Comparison of ENCODE assay signal across 1 cellular context in the genomic region with DNA sequence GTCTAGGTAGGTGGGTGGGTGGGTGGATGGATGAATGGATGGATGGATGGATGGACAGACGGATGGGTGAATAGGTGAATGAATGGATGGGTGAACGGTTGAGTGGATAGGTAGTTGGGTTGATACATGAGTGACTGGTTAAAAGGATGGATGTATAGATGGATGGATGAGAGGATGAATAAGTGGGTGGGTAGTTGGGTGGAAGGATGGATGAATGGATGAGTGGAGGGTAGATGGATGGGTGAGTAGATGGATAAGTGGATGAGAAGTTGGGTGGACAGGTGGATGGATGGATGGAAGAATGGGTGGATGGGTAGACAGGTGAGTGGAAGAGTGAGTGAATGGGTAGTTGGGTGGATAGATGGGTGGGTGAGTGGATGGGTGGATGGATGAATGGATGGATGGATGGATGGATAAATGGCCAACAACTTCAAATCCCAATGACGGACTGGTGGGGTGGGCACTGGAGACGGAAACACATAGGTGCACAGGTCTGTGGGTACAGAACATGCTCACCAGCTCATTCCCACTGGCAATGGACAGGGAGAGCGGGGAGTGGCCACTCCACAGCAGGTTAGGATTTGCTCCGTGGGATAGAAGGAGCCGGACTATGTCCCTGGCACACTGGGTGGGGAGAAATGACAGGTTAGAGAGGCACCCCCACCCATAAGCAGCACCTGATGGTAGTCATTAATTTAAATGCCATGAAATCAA.
TF ChIP-seq lines count a peak whose summit lies in the region.

No MANE protein-coding gene starts in this region.

TF ChIP-seq in HepG2, 621 proteins besides CTCF, POLR2A, EP300 and RAD21:
- TF ChIP-seq ZNF24 (IDR thresholded peaks at IDR 0.05), result no peak
- no peak for TF ChIP-seq ZNF781 (CRISPR knock-in tag; IDR thresholded peaks at IDR 0.05; ENCODE audit: borderline replicate concordance, not compliant biosample characterization)
- TF ChIP-seq IKZF1 (IDR thresholded peaks at IDR 0.05), result 0 out of 2 replicates have a peak, but pooled peaks have one; percentile 80
- TF ChIP-seq NBN (conservative IDR thresholded peaks at IDR 0.05), result 0 out of 2 replicates have a peak, but pooled peaks have one; percentile 21
- TF ChIP-seq ATM (IDR thresholded peaks at IDR 0.05; ENCODE audit: borderline replicate concordance), result peak; percentile 61; the same call in 1 of the 2 replicates
- no peak for TF ChIP-seq ZNF484 (CRISPR knock-in tag; IDR thresholded peaks at IDR 0.05; ENCODE audit: borderline replicate concordance, low read depth)
- TF ChIP-seq ZNF367 (CRISPR knock-in tag; IDR thresholded peaks at IDR 0.05; ENCODE audit: borderline replicate concordance), result no peak
- TF ChIP-seq, protein P1, sequence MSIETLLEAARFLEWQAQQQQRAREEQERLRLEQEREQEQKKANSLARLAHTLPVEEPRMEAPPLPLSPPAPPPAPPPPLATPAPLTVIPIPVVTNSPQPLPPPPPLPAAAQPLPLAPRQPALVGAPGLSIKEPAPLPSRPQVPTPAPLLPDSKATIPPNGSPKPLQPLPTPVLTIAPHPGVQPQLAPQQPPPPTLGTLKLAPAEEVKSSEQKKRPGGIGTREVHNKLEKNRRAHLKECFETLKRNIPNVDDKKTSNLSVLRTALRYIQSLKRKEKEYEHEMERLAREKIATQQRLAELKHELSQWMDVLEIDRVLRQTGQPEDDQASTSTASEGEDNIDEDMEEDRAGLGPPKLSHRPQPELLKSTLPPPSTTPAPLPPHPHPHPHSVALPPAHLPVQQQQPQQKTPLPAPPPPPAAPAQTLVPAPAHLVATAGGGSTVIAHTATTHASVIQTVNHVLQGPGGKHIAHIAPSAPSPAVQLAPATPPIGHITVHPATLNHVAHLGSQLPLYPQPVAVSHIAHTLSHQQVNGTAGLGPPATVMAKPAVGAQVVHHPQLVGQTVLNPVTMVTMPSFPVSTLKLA (IDR thresholded peaks at IDR 0.05), result peak; percentile 11; the same call in 1 of the 2 replicates
- no peak for TF ChIP-seq GABPB1 (CRISPR knock-in tag; IDR thresholded peaks at IDR 0.05)
- no peak for TF ChIP-seq ARNT2 (CRISPR knock-in tag; IDR thresholded peaks at IDR 0.05; ENCODE audit: low read depth)
- TF ChIP-seq ZNF546 (CRISPR knock-in tag; conservative IDR thresholded peaks at IDR 0.05), result no peak
- TF ChIP-seq ZNF883 (CRISPR knock-in tag; IDR thresholded peaks at IDR 0.05; ENCODE audit: not compliant biosample characterization), result no peak
- TF ChIP-seq PAX8 (CRISPR knock-in tag; IDR thresholded peaks at IDR 0.05; ENCODE audit: borderline replicate concordance), result no peak
- no peak for TF ChIP-seq NFATC3 (CRISPR knock-in tag; IDR thresholded peaks at IDR 0.05)
- no peak for TF ChIP-seq SMAD9 (CRISPR knock-in tag; IDR thresholded peaks at IDR 0.05)
- TF ChIP-seq ZNF616 (CRISPR knock-in tag; IDR thresholded peaks at IDR 0.05; ENCODE audit: low read depth), result no peak
- TF ChIP-seq SALL2 (CRISPR knock-in tag; IDR thresholded peaks at IDR 0.05), result no peak
- TF ChIP-seq ZC3H13 (CRISPR knock-in tag; IDR thresholded peaks at IDR 0.05), result no peak
- TF ChIP-seq RFX1 (IDR thresholded peaks at IDR 0.05), result no peak
- peak; percentile 14; the same call in 1 of the 2 replicates for TF ChIP-seq FOXP1 (IDR thresholded peaks at IDR 0.05)
- no peak for TF ChIP-seq FOXP1 (CRISPR knock-in tag; IDR thresholded peaks at IDR 0.05)
- TF ChIP-seq, protein P2, sequence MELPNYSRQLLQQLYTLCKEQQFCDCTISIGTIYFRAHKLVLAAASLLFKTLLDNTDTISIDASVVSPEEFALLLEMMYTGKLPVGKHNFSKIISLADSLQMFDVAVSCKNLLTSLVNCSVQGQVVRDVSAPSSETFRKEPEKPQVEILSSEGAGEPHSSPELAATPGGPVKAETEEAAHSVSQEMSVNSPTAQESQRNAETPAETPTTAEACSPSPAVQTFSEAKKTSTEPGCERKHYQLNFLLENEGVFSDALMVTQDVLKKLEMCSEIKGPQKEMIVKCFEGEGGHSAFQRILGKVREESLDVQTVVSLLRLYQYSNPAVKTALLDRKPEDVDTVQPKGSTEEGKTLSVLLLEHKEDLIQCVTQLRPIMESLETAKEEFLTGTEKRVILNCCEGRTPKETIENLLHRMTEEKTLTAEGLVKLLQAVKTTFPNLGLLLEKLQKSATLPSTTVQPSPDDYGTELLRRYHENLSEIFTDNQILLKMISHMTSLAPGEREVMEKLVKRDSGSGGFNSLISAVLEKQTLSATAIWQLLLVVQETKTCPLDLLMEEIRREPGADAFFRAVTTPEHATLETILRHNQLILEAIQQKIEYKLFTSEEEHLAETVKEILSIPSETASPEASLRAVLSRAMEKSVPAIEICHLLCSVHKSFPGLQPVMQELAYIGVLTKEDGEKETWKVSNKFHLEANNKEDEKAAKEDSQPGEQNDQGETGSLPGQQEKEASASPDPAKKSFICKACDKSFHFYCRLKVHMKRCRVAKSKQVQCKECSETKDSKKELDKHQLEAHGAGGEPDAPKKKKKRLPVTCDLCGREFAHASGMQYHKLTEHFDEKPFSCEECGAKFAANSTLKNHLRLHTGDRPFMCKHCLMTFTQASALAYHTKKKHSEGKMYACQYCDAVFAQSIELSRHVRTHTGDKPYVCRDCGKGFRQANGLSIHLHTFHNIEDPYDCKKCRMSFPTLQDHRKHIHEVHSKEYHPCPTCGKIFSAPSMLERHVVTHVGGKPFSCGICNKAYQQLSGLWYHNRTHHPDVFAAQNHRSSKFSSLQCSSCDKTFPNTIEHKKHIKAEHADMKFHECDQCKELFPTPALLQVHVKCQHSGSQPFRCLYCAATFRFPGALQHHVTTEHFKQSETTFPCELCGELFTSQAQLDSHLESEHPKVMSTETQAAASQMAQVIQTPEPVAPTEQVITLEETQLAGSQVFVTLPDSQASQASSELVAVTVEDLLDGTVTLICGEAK (IDR thresholded peaks at IDR 0.05), result 0 out of 2 replicates have a peak, but pooled peaks have one; percentile 10
- TF ChIP-seq, protein P2 (CRISPR knock-in tag; IDR thresholded peaks at IDR 0.05), result no peak
- TF ChIP-seq, protein P3, sequence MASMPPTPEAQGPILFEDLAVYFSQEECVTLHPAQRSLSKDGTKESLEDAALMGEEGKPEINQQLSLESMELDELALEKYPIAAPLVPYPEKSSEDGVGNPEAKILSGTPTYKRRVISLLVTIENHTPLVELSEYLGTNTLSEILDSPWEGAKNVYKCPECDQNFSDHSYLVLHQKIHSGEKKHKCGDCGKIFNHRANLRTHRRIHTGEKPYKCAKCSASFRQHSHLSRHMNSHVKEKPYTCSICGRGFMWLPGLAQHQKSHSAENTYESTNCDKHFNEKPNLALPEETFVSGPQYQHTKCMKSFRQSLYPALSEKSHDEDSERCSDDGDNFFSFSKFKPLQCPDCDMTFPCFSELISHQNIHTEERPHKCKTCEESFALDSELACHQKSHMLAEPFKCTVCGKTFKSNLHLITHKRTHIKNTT (CRISPR knock-in tag; IDR thresholded peaks at IDR 0.05), result no peak
- no peak for TF ChIP-seq TAF15 (IDR thresholded peaks at IDR 0.05; ENCODE audit: low read depth, low read length, poor library complexity, severe bottlenecking)
- no peak for TF ChIP-seq NFYB (CRISPR knock-in tag; IDR thresholded peaks at IDR 0.05)
- TF ChIP-seq, protein P4, sequence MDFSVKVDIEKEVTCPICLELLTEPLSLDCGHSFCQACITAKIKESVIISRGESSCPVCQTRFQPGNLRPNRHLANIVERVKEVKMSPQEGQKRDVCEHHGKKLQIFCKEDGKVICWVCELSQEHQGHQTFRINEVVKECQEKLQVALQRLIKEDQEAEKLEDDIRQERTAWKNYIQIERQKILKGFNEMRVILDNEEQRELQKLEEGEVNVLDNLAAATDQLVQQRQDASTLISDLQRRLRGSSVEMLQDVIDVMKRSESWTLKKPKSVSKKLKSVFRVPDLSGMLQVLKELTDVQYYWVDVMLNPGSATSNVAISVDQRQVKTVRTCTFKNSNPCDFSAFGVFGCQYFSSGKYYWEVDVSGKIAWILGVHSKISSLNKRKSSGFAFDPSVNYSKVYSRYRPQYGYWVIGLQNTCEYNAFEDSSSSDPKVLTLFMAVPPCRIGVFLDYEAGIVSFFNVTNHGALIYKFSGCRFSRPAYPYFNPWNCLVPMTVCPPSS (IDR thresholded peaks at IDR 0.05), result 0 out of 2 replicates have a peak, but pooled peaks have one; percentile 32
- TF ChIP-seq, protein P5, sequence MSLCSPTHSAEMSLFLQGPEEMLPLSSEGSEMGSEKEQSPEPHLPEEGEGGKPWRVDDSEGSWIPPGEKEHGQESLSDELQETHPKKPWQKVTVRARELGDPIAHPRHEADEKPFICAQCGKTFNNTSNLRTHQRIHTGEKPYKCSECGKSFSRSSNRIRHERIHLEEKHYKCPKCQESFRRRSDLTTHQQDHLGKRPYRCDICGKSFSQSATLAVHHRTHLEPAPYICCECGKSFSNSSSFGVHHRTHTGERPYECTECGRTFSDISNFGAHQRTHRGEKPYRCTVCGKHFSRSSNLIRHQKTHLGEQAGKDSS (CRISPR knock-in tag; IDR thresholded peaks at IDR 0.05; ENCODE audit: borderline replicate concordance, low read depth), result no peak
- TF ChIP-seq SOX6 (IDR thresholded peaks at IDR 0.05), result peak; percentile 84; the same call in 1 of the 2 replicates
- no peak for TF ChIP-seq SOX6 (CRISPR knock-in tag; IDR thresholded peaks at IDR 0.05)
- TF ChIP-seq CEBPG (CRISPR knock-in tag; IDR thresholded peaks at IDR 0.05), result no peak
